Comparison of ENCODE assay signal across 1 cellular context in the genomic region with DNA sequence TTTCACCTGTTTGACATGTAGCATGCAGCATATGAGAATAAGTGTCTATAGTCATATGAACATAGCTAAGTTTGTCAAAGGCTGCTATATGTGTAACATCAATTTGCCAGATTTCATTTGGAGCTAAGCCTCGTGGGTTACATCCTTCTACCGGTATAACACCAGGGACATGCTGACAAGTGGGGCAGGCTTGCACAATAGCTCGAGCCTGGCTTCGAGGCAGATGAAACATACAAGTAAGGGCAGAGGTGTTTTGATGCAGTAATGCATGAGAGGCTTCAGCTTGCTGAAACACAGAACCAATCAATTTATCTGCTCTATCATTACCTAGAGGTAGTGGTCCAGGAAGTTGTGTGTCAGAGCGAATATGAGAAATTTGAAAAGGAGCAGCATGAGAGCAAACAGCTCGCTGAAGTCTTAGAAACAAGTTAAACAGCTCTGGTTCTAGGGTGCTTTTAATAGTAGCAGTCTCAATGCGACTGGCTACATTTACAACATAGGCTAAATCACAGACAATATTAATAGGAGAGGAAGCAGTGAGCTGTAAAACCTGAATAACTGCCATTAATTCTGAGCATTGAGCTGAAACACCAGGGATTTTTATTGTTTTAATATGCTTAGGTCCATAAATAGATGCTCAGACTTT.
TF ChIP-seq lines count a peak whose summit lies in the region.

No MANE protein-coding gene starts in this region.

TF ChIP-seq in HepG2, 621 proteins besides CTCF, POLR2A, EP300 and RAD21 (continued from another document):
- TF ChIP-seq ZNF737 (CRISPR knock-in tag; IDR thresholded peaks at IDR 0.05; ENCODE audit: borderline replicate concordance), result no peak
- no peak for TF ChIP-seq FOXO1 (CRISPR knock-in tag; IDR thresholded peaks at IDR 0.05)
- TF ChIP-seq, protein P1, sequence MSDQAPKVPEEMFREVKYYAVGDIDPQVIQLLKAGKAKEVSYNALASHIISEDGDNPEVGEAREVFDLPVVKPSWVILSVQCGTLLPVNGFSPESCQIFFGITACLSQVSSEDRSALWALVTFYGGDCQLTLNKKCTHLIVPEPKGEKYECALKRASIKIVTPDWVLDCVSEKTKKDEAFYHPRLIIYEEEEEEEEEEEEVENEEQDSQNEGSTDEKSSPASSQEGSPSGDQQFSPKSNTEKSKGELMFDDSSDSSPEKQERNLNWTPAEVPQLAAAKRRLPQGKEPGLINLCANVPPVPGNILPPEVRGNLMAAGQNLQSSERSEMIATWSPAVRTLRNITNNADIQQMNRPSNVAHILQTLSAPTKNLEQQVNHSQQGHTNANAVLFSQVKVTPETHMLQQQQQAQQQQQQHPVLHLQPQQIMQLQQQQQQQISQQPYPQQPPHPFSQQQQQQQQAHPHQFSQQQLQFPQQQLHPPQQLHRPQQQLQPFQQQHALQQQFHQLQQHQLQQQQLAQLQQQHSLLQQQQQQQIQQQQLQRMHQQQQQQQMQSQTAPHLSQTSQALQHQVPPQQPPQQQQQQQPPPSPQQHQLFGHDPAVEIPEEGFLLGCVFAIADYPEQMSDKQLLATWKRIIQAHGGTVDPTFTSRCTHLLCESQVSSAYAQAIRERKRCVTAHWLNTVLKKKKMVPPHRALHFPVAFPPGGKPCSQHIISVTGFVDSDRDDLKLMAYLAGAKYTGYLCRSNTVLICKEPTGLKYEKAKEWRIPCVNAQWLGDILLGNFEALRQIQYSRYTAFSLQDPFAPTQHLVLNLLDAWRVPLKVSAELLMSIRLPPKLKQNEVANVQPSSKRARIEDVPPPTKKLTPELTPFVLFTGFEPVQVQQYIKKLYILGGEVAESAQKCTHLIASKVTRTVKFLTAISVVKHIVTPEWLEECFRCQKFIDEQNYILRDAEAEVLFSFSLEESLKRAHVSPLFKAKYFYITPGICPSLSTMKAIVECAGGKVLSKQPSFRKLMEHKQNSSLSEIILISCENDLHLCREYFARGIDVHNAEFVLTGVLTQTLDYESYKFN (CRISPR knock-in tag; conservative IDR thresholded peaks at IDR 0.05), result no peak
- TF ChIP-seq EED (CRISPR knock-in tag; IDR thresholded peaks at IDR 0.05), result no peak
- no peak for TF ChIP-seq KLF16 (CRISPR knock-in tag; IDR thresholded peaks at IDR 0.05)
- TF ChIP-seq, protein P2, sequence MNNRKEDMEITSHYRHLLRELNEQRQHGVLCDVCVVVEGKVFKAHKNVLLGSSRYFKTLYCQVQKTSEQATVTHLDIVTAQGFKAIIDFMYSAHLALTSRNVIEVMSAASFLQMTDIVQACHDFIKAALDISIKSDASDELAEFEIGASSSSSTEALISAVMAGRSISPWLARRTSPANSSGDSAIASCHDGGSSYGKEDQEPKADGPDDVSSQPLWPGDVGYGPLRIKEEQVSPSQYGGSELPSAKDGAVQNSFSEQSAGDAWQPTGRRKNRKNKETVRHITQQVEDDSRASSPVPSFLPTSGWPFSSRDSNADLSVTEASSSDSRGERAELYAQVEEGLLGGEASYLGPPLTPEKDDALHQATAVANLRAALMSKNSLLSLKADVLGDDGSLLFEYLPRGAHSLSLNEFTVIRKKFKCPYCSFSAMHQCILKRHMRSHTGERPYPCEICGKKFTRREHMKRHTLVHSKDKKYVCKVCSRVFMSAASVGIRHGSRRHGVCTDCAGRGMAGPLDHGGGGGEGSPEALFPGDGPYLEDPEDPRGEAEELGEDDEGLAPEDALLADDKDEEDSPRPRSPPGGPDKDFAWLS (CRISPR knock-in tag; IDR thresholded peaks at IDR 0.05; ENCODE audit: borderline replicate concordance), result no peak
- no peak for TF ChIP-seq ZSCAN12 (CRISPR knock-in tag; IDR thresholded peaks at IDR 0.05)
- no peak for TF ChIP-seq GATAD1 (CRISPR knock-in tag; IDR thresholded peaks at IDR 0.05)
- no peak for TF ChIP-seq YEATS2 (CRISPR knock-in tag; IDR thresholded peaks at IDR 0.05; ENCODE audit: borderline replicate concordance)
